22 cellular contexts compared by ENCODE assay signal in the genomic region with DNA sequence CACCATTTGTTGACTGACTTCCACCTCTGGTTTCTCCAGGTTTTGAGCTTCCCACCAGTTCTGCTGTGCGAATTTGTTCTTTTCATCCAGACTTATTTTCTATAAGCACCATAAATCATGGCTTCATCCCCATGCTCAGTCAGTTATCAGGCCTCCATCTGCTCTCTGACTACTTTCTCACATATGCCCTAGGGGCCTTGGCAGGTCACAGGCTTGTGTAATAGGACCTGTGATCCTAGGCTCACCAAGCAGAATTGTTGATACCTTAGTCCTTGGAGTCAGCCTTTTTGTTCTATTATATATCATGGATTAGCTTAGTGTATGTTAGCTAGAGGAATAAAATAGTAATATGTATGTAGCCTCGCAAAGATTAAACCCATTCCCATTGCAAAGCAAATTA.
DNase-seq lines count a peak whose midpoint lies in the region; ATAC-seq, FAIRE-seq and TF ChIP-seq lines count a peak whose summit lies in the region.
"Had no signal": no experiment of that assay in that cellular context is flagged by ENCODE, and none has a peak within 500 bp of the region (broad histone marks: within the 10 kb centered on the region; RNA-seq: fewer than 3 reads in every experiment).

No MANE protein-coding gene starts in this region.

- ATAC-seq in GM21576 (IDR thresholded peaks at IDR 0.05; ENCODE audit: unreplicated experiment), result no peak
- ATAC-seq: HCT116 had no signal

- peaks cover 14% of the 10 kb centered on the region for H3K4me1 Mint-ChIP-seq in nephron progenitor cell

- no peaks in the 10 kb centered on the region for H3K4me1 ChIP-seq in HAP-1

- no peak overlapping the region for H3K4me3 ChIP-seq in HAP-1
- H3K4me3 ChIP-seq in bronchial epithelial cell (ENCODE audit: low read depth, low read length), result no peak overlapping the region

- peaks cover 16% of the 10 kb centered on the region for H3K27me3 Mint-ChIP-seq in nephron progenitor cell (ENCODE audit: low read depth, poor library complexity)

- H3K4me3 Mint-ChIP-seq in nephron progenitor cell, result no peak overlapping the region
- H3K4me3 Mint-ChIP-seq: T-helper 1 cell treated with Interleukin-12 subunit alpha and Interleukin-12 subunit beta and Interleukin-4 antibody, amounts not matched to agents 30 μg/mL and 1 μg/mL, for 36 hours had no signal

- peak; percentile 2 to 8 for DNase-seq in HAP-1 (ENCODE audit: low spot score in 2 of 2)
- DNase-seq in NCI-H82 (lab: John Stamatoyannopoulos, UW), result peak; percentile 88
- DNase-seq in bronchial epithelial cell (ENCODE audit: low read depth), result peak; percentile 41
- no peak for DNase-seq in nephron progenitor cell
- no peak for DNase-seq in AG08395 (ENCODE audit: low spot score)
- no peak for DNase-seq in Ammon's horn (ENCODE audit: low spot score)
- DNase-seq: ACHN; AML-193; COR-L47; DMS153; Kasumi-1; NCI-H1092 treated with DMSO at 0.1 percent for 48 hours; NCI-H146; NCI-H2029 treated with DMSO at 0.1 percent for 48 hours; NCI-H446 treated with DMSO at 0.1 percent for 48 hours; NCI-H69; NK-92 treated with Interleukin-12 subunit alpha and Interleukin-12 subunit beta, amount 100 ng/mL, for 24 hours; SIG-M5 had no signal

- in situ Hi-C loops in HAP-1 (cut with MboI; ENCODE audit: low sequenced_read_pairs), result no loop called here

- no peak for TF ChIP-seq CTCF in bronchial epithelial cell (IDR thresholded peaks at IDR 0.05; ENCODE audit: insufficient read depth, low read length, severe bottlenecking)
- TF ChIP-seq CTCF in nephron progenitor cell (IDR thresholded peaks at IDR 0.05), result no peak

- H3K36me3 ChIP-seq in HAP-1 (replicated peaks), result no peaks in the 10 kb centered on the region
- H3K36me3 ChIP-seq in bronchial epithelial cell (ENCODE audit: control insufficient read depth, insufficient read depth, low read length), result no peaks in the 10 kb centered on the region

- H3K36me3 Mint-ChIP-seq in nephron progenitor cell (ENCODE audit: low read depth), result no peaks in the 10 kb centered on the region

- H3K27ac Mint-ChIP-seq in nephron progenitor cell, result peak overlapping the region; percentile 37
- H3K27ac Mint-ChIP-seq: T-helper 1 cell treated with Interleukin-12 subunit alpha and Interleukin-12 subunit beta and Interleukin-4 antibody, amounts not matched to agents 30 μg/mL and 1 μg/mL, for 36 hours had no signal

- H3K9me3 ChIP-seq in HAP-1, result no peaks in the 10 kb centered on the region

- H3K9me3 Mint-ChIP-seq in nephron progenitor cell, result no peaks in the 10 kb centered on the region
- H3K9me3 Mint-ChIP-seq: T-helper 1 cell treated with Interleukin-12 subunit alpha and Interleukin-12 subunit beta and Interleukin-4 antibody, amounts not matched to agents 30 μg/mL and 1 μg/mL, for 36 hours had no signal

- FAIRE-seq in bronchial epithelial cell (lab: Jason Lieb, UNC), result no peak
- FAIRE-seq: GM12892 had no signal

- H3K27me3 ChIP-seq in HAP-1 (ENCODE audit: low read depth) (no peaks in the 10 kb centered on the region), bronchial epithelial cell (ENCODE audit: control insufficient read depth, insufficient read depth, low read length) (no peaks in the 10 kb centered on the region)

Comparison
In these comparisons a context has a peak if more than half of its experiments do, and no peak if none do; other contexts are left out.
1. DNase-seq: peak in HAP-1 (2 of 2), NCI-H82 (single experiment) and bronchial epithelial cell (single experiment); none in nephron progenitor cell (single experiment), AG08395 (single experiment) and Ammon's horn (single experiment).